In the genomic region with DNA sequence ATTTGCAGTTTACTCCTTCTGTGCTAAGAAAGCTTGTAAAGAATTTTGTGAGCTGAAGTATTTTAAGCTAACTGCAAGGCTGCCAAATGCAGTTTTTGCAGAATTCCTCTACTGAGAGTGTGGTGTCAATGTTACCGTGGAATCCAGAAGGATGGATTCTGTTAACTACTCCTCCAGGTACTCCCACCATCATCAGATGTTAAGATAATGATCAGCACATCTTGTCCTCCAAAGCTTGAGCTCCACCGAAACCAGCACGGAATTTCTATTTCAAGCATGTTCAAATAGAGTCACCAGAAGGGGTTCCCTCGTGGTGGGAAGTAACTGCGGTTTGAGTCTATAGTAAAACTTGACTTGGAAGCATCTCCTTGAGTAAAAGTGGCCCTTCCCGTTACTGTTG, we compare ENCODE assay signal across 20 cellular contexts.
DNase-seq lines count a peak whose midpoint lies in the region; ATAC-seq, FAIRE-seq and TF ChIP-seq lines count a peak whose summit lies in the region.
"Had no signal": no experiment of that assay in that cellular context is flagged by ENCODE, and none has a peak within 500 bp of the region (broad histone marks: within the 10 kb centered on the region; RNA-seq: fewer than 3 reads in every experiment).

No MANE protein-coding gene starts in this region.

- H3K4me1 Mint-ChIP-seq in nephron progenitor cell: peaks cover 78% of the 10 kb centered on the region
- H3K4me1 Mint-ChIP-seq in type B pancreatic cell (ENCODE audit: unreplicated experiment): peaks cover 19% of the 10 kb centered on the region
- H3K4me1 Mint-ChIP-seq: B cell; CD4-positive, CD25-positive, alpha-beta regulatory T cell had no signal

- H3K27me3 Mint-ChIP-seq in nephron progenitor cell (ENCODE audit: low read depth, poor library complexity): no peaks in the 10 kb centered on the region
- H3K27me3 Mint-ChIP-seq in type B pancreatic cell: peaks cover 33% of the 10 kb centered on the region

- peak overlapping the region; percentile 28 for H3K4me3 Mint-ChIP-seq in nephron progenitor cell
- no peak overlapping the region for H3K4me3 Mint-ChIP-seq in type B pancreatic cell
- H3K4me3 Mint-ChIP-seq: B cell; CD4-positive, CD25-positive, alpha-beta regulatory T cell; CD8-positive, alpha-beta T cell had no signal

- no peak for ATAC-seq in GM21737 (IDR thresholded peaks at IDR 0.05; ENCODE audit: unreplicated experiment)
- ATAC-seq: CD8-positive, alpha-beta T cell; GM12878 had no signal

- H3K9me3 Mint-ChIP-seq in nephron progenitor cell (peaks cover 4% of the 10 kb centered on the region), type B pancreatic cell (no peaks in the 10 kb centered on the region)
- H3K9me3 Mint-ChIP-seq: CD4-positive, CD25-positive, alpha-beta regulatory T cell; CD8-positive, alpha-beta T cell had no signal

- H3K27ac Mint-ChIP-seq in nephron progenitor cell: peak overlapping the region; percentile 61
- no peak overlapping the region for H3K27ac Mint-ChIP-seq in type B pancreatic cell
- H3K27ac Mint-ChIP-seq: B cell; CD4-positive, CD25-positive, alpha-beta regulatory T cell; CD8-positive, alpha-beta T cell had no signal

- DNase-seq in HTR-8/SVneo (ENCODE audit: insufficient read length, low spot score) (no peak), cerebellar cortex (ENCODE audit: low spot score) (peak; percentile 68), nephron progenitor cell (no peak), SW 1271 (lab: John Stamatoyannopoulos, UW) (no peak), RCC 7860 (ENCODE audit: low spot score) (no peak), type B pancreatic cell (ENCODE audit: extremely low spot score, unreplicated experiment) (no peak)
- DNase-seq: Caco-2; CD4-positive, CD25-positive, alpha-beta regulatory T cell; CD8-positive, alpha-beta T cell; DMS153; DND-41; GDM1; GM23248; H7; HCEC 1CT had no signal

- no peak for TF ChIP-seq CTCF in nephron progenitor cell (IDR thresholded peaks at IDR 0.05)
- no peak for TF ChIP-seq CTCF in type B pancreatic cell (conservative IDR thresholded peaks at IDR 0.05)

- H3K36me3 Mint-ChIP-seq in nephron progenitor cell (ENCODE audit: low read depth) (peaks cover 9% of the 10 kb centered on the region), type B pancreatic cell (no peaks in the 10 kb centered on the region)
- H3K36me3 Mint-ChIP-seq: CD4-positive, CD25-positive, alpha-beta regulatory T cell; CD8-positive, alpha-beta T cell had no signal

- FAIRE-seq in HTR-8/SVneo (lab: Jason Lieb, UNC) (peak; percentile 81), RCC 7860 (lab: Jason Lieb, UNC) (no peak)
- FAIRE-seq: GM12878, GM18507, H1 had no signal
